13 cellular contexts compared by ENCODE assay signal in genomic region chr1:59520759-59521442, GRCh38.
DNase-seq lines count a peak whose midpoint lies in the region; ATAC-seq and TF ChIP-seq lines count a peak whose summit lies in the region.
"Had no signal": no experiment of that assay in that cellular context is flagged by ENCODE, and none has a peak within 500 bp of the region (broad histone marks: within the 10 kb centered on the region; RNA-seq: fewer than 3 reads in every experiment).

No MANE protein-coding gene starts in this region.

- H3F3A ChIP-seq in smooth muscle cell (ENCODE audit: low read depth), result peaks cover 5% of the 10 kb centered on the region

- no peak overlapping the region for H3K9ac ChIP-seq in smooth muscle cell (ENCODE audit: low read depth)

- H3K36me3 ChIP-seq in kidney epithelial cell (ENCODE audit: control insufficient read depth, insufficient read depth, low read length) (no peaks in the 10 kb centered on the region), smooth muscle cell (ENCODE audit: low read depth) (no peaks in the 10 kb centered on the region)

- peak overlapping the region; percentile 59 for H2AFZ ChIP-seq in smooth muscle cell (ENCODE audit: low read depth)

- H3K9me3 ChIP-seq in smooth muscle cell (replicated peaks; ENCODE audit: low read depth), result no peaks in the 10 kb centered on the region

- H3K4me3 ChIP-seq in kidney epithelial cell (ENCODE audit: low read depth, low read length) (no peak overlapping the region), smooth muscle cell (no peak overlapping the region)

- H3K27me3 ChIP-seq in kidney epithelial cell (ENCODE audit: control insufficient read depth, insufficient read depth, low read length), result no peaks in the 10 kb centered on the region
- no peaks in the 10 kb centered on the region for H3K27me3 ChIP-seq in smooth muscle cell (ENCODE audit: low read depth)

- no peaks in the 10 kb centered on the region for H3K4me1 ChIP-seq in smooth muscle cell (ENCODE audit: low read depth)

- DNase-seq in HCEC 1CT (peak; percentile 44), cerebellum (ENCODE audit: low spot score) (peak; percentile 79), kidney epithelial cell (ENCODE audit: low read depth) (peak; percentile 91), smooth muscle cell (lab: John Stamatoyannopoulos, UW; ENCODE audit: unreplicated experiment) (no peak), NCI-H526 treated with DMSO at 0.1 percent for 48 hours (lab: John Stamatoyannopoulos, UW) (no peak)
- DNase-seq: amniotic stem cell; mesendoderm; NCI-H524 treated with DMSO at 0.1 percent for 48 hours; stimulated activated CD4-positive, alpha-beta T cell treated with anti-CD3 and anti-CD28 coated beads, Interleukin-2, amount 100 ng/mL, for 24 hours had no signal

- 37% methylated on average over 13 of the region's 13 CpGs for WGBS in smooth muscle cell (ENCODE audit: low lambda C conversion rate)

- H3K4me2 ChIP-seq in smooth muscle cell, result peak overlapping the region; percentile 28

- TF ChIP-seq CTCF in kidney epithelial cell (IDR thresholded peaks at IDR 0.05; ENCODE audit: insufficient read depth, low read length, poor library complexity, severe bottlenecking) (no peak), smooth muscle cell (IDR thresholded peaks at IDR 0.05; ENCODE audit: borderline replicate concordance, insufficient read depth, poor library complexity, severe bottlenecking) (no peak)

- no peaks in the 10 kb centered on the region for H3K79me2 ChIP-seq in smooth muscle cell (ENCODE audit: low read depth)

- ATAC-seq in GM21528 (IDR thresholded peaks at IDR 0.05; ENCODE audit: low FRiP score, unreplicated experiment), result no peak
- no peak for ATAC-seq in HG02981 (IDR thresholded peaks at IDR 0.05; ENCODE audit: unreplicated experiment)
- ATAC-seq in HG02885 (IDR thresholded peaks at IDR 0.05; ENCODE audit: poor library complexity, unreplicated experiment), result no peak

- no peaks in the 10 kb centered on the region for H4K20me1 ChIP-seq in smooth muscle cell (ENCODE audit: low read depth)

- peak overlapping the region; percentile 52 for H3K27ac ChIP-seq in smooth muscle cell (ENCODE audit: low read depth)
- H3K27ac ChIP-seq: epithelial cell of prostate had no signal

Comparison
In these comparisons a context has a peak if more than half of its experiments do, and no peak if none do; other contexts are left out.
1. DNase-seq: peak in HCEC 1CT (single experiment), cerebellum (single experiment) and kidney epithelial cell (single experiment); none in smooth muscle cell (single experiment) and NCI-H526 treated with DMSO at 0.1 percent for 48 hours (single experiment).